Comparison of ENCODE assay signal across 19 cellular contexts in the genomic region with DNA sequence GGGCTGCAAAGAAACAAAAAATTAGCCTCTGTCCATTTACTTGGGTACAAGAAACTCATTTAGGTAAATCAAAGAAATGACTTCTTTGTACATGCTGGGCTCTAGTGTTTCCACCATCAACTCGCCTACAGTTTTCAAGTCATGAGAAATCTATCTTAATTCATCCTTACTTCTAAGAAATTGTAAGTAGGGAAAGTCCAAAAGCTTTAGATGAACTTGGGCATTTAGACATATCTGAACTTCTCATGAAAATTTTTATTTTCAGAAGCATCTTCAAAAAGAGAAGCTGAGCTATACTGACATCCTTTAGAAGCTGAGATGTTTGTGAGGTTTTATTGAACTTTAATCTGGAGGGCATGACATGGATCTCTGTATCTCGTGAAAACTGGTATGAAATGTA.
"Had no signal": no experiment of that assay in that cellular context is flagged by ENCODE, and none has a peak within 500 bp of the region (broad histone marks: within the 10 kb centered on the region; RNA-seq: fewer than 3 reads in every experiment).

No MANE protein-coding gene starts in this region.

- ATAC-seq: foreskin keratinocyte; naive thymus-derived CD4-positive, alpha-beta T cell; psoas muscle; right lobe of liver; upper lobe of right lung had no signal

- DNase-seq: activated CD4-positive, alpha-beta T cell treated with anti-CD3 and anti-CD28 coated beads for 4 hours; activated effector memory CD4-positive, alpha-beta T cell treated with Interleukin-2 at 50 U/mL for 16 hours; activated naive CD8-positive, alpha-beta T cell treated with anti-CD3 and anti-CD28 coated beads, Interleukin-2, amount 10 ng/mL, durations not matched to agents 7 days and 5 days; aorta; effector CD4-positive, alpha-beta T cell; foreskin keratinocyte; mammary epithelial cell; naive thymus-derived CD4-positive, alpha-beta T cell; psoas muscle; right lobe of liver; spleen; stimulated activated CD4-positive, alpha-beta T cell treated with anti-CD3 and anti-CD28 coated beads, Interleukin-1b, Interleukin-23, amount 100 ng/mL, for 48 hours; stimulated activated naive CD4-positive, alpha-beta T cell; SW 1271; T-helper 9 cell; upper lobe of right lung had no signal

- H3K27me3 ChIP-seq: foreskin keratinocyte, right lobe of liver, SJSA1, spleen, upper lobe of right lung had no signal

- H3K27ac Mint-ChIP-seq: activated naive CD8-positive, alpha-beta T cell treated with anti-CD3 and anti-CD28 coated beads, Interleukin-2, amount 10 ng/mL, durations not matched to agents 7 days and 5 days; naive thymus-derived CD4-positive, alpha-beta T cell had no signal

- H3K4me1 Mint-ChIP-seq: activated naive CD8-positive, alpha-beta T cell treated with anti-CD3 and anti-CD28 coated beads, Interleukin-2, amount 10 ng/mL, durations not matched to agents 7 days and 5 days had no signal

- H3K36me3 ChIP-seq: right lobe of liver, SJSA1, upper lobe of right lung had no signal

- H3K4me3 ChIP-seq: coronary artery, psoas muscle, right lobe of liver, SJSA1, spleen, upper lobe of right lung had no signal

- FAIRE-seq: endothelial cell of umbilical vein had no signal

- H3K27ac ChIP-seq: coronary artery, foreskin keratinocyte, psoas muscle, right lobe of liver, SJSA1, spleen, upper lobe of right lung had no signal

- H3K9me3 ChIP-seq: right lobe of liver, SJSA1, upper lobe of right lung had no signal

- H3K4me3 Mint-ChIP-seq: activated naive CD8-positive, alpha-beta T cell treated with anti-CD3 and anti-CD28 coated beads, Interleukin-2, amount 10 ng/mL, durations not matched to agents 7 days and 5 days had no signal

- H3K27me3 Mint-ChIP-seq: activated naive CD8-positive, alpha-beta T cell treated with anti-CD3 and anti-CD28 coated beads, Interleukin-2, amount 10 ng/mL, durations not matched to agents 7 days and 5 days; naive thymus-derived CD4-positive, alpha-beta T cell had no signal

- H3K4me1 ChIP-seq: foreskin keratinocyte, psoas muscle, right lobe of liver, SJSA1, spleen, upper lobe of right lung had no signal
